ENCODE assay signal across 24 cellular contexts in the genomic region with DNA sequence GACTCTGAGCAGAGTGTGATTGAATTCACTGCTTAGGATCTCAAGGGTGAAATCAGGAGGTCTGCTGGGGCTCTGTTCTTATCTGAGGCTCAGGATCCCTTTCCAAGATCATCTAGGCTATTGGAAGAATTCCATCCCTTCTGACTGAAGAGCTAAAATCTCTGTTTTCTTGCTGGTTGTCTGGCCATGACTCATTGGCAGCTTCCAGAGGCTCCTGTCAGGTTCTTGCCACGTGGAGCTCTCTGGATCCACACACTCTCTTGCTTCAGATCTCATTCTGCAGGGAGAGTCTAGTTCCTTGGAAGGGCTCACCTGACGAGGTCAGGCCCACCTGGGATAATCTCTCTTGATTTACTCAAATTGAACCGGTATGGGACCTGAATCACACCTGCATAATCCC.
"Had no signal": no experiment of that assay in that cellular context is flagged by ENCODE, and none has a peak within 500 bp of the region (broad histone marks: within the 10 kb centered on the region; RNA-seq: fewer than 3 reads in every experiment).

No MANE protein-coding gene starts in this region.

- H3K36me3 Mint-ChIP-seq: immature natural killer cell, naive B cell had no signal

- H3K4me3 Mint-ChIP-seq: dendritic cell treated with granulocyte-macrophage colony-stimulating factor and Interleukin-4, amounts not matched to agents 40 ng/mL and 50 ng/mL, for 4 days; effector memory CD8-positive, alpha-beta T cell; immature natural killer cell; naive B cell had no signal

- DNase-seq: cerebellar nuclear complex; colonic mucosa; cortex of kidney; effector CD8-positive, alpha-beta T cell; effector memory CD8-positive, alpha-beta T cell; erythroblast; esophagus squamous epithelium; foreskin fibroblast; foreskin melanocyte; gastrocnemius medialis; glutamatergic neuron; head of caudate nucleus; heart right ventricle; hypothalamus; immature natural killer cell; left cardiac atrium; left lung; left ventricle myocardium superior; lower lobe of right lung; mesenchymal stem cell; midbrain; naive B cell had no signal

- H3K27ac Mint-ChIP-seq: dendritic cell treated with granulocyte-macrophage colony-stimulating factor and Interleukin-4, amounts not matched to agents 40 ng/mL and 50 ng/mL, for 4 days; effector memory CD8-positive, alpha-beta T cell; immature natural killer cell; naive B cell had no signal

- H3K4me3 ChIP-seq: colonic mucosa, esophagus squamous epithelium, gastrocnemius medialis, heart right ventricle, left lung, lower lobe of right lung had no signal

- H3K4me1 ChIP-seq: colonic mucosa, esophagus squamous epithelium, gastrocnemius medialis, heart right ventricle, left lung, lower lobe of right lung had no signal

- H3K4me1 Mint-ChIP-seq: immature natural killer cell, naive B cell had no signal

- H3K27ac ChIP-seq: colonic mucosa, epithelial cell of prostate, esophagus squamous epithelium, gastrocnemius medialis, heart right ventricle, left lung, lower lobe of right lung had no signal

- H3K27me3 Mint-ChIP-seq: dendritic cell treated with granulocyte-macrophage colony-stimulating factor and Interleukin-4, amounts not matched to agents 40 ng/mL and 50 ng/mL, for 4 days; effector memory CD8-positive, alpha-beta T cell; naive B cell had no signal

- H3K9me3 Mint-ChIP-seq: dendritic cell treated with granulocyte-macrophage colony-stimulating factor and Interleukin-4, amounts not matched to agents 40 ng/mL and 50 ng/mL, for 4 days had no signal

- H3K27me3 ChIP-seq: colonic mucosa, esophagus squamous epithelium, gastrocnemius medialis, heart right ventricle, left lung had no signal

- H3K36me3 ChIP-seq: colonic mucosa, esophagus squamous epithelium, gastrocnemius medialis, heart right ventricle, left lung, lower lobe of right lung had no signal

- H3K9me3 ChIP-seq: colonic mucosa, esophagus squamous epithelium, gastrocnemius medialis, left lung, lower lobe of right lung had no signal
